In the genomic region with DNA sequence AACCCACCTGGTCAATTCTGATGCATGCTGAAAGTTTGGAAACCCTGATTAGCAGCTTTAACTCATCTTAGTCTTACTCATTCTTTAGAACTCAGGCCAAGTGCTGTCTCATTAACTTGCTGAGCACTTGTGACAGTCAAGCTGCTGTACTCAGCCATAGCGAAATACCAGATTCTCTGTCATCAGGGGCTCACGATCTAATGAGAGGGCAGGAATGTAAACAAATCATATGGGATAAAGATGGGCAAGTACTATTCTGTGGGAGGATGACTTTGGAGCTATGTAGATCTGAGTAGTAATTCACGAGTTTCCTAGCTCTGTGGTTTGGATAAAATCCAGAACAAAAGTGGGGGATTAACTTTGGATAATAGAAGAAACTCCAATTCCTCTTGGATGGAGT, we compare ENCODE assay signal across 18 cellular contexts.
A peak's percentile ranks its signal among the peaks of the same experiment; 100 is the strongest.
DNase-seq lines count a peak whose midpoint lies in the region; ATAC-seq and TF ChIP-seq lines count a peak whose summit lies in the region.
"Had no signal": no experiment of that assay in that cellular context is flagged by ENCODE, and none has a peak within 500 bp of the region (broad histone marks: within the 10 kb centered on the region; RNA-seq: fewer than 3 reads in every experiment).

No MANE protein-coding gene starts in this region.

- no peaks in the 10 kb centered on the region for H4K20me1 ChIP-seq in fibroblast of lung (ENCODE audit: control insufficient read depth, extremely low read depth, insufficient read depth, low read length)

- H3K4me3 ChIP-seq in fibroblast of lung (replicated peaks in 1 of 4; ENCODE audit: control extremely low read depth in 1 of 4, insufficient read depth in 1 of 4, low read depth in 3 of 4, low read length in 4 of 4): no peak overlapping the region
- H3K4me3 ChIP-seq in retinal pigment epithelial cell (ENCODE audit: low read length): no peak overlapping the region
- H3K4me3 ChIP-seq: dorsolateral prefrontal cortex, gastrocnemius medialis had no signal

- no peak overlapping the region for H2AFZ ChIP-seq in fibroblast of lung (ENCODE audit: low read length)

- peak; percentile 63 for DNase-seq in EL
- DNase-seq in NCI-H1048 (lab: John Stamatoyannopoulos, UW): peak; percentile 5
- DNase-seq in fibroblast of lung (ENCODE audit: low read depth in 2 of 2): peak; percentile 53 to 58
- DNase-seq in retinal pigment epithelial cell (ENCODE audit: low read depth): peak; percentile 95
- no peak for DNase-seq in NCI-H2196 treated with DMSO at 0.1 percent for 48 hours (lab: John Stamatoyannopoulos, UW; ENCODE audit: unreplicated experiment)
- no peak for DNase-seq in NCI-H1417 (lab: John Stamatoyannopoulos, UW)
- DNase-seq: activated CD4-positive, alpha-beta T cell treated with anti-CD3 and anti-CD28 coated beads, Interleukin-2, amount 10 ng/mL, durations not matched to agents 7 days and 5 days; CD4-positive, CD25-positive, alpha-beta regulatory T cell; dorsolateral prefrontal cortex; gastrocnemius medialis; NCI-H1436 treated with DMSO at 0.1 percent for 48 hours; NCI-H526 treated with DMSO at 0.1 percent for 48 hours; RPMI8226; stimulated activated CD4-positive, alpha-beta T cell treated with anti-CD3 and anti-CD28 coated beads, Interleukin-4, amount 100 ng/mL, for 4 hours; stimulated activated naive B cell treated with anti-CD40 and anti-IgM and Interleukin-4, amounts not matched to agents 10 μg/mL and 1 μg/mL and 100 μg/mL, for 72 hours; T-helper 2 cell had no signal

- H3K79me2 ChIP-seq in fibroblast of lung (ENCODE audit: control insufficient read depth, insufficient read depth, low read length): no peaks in the 10 kb centered on the region

- ATAC-seq in GM18907 (IDR thresholded peaks at IDR 0.05; ENCODE audit: unreplicated experiment): no peak
- ATAC-seq in GM21737 (IDR thresholded peaks at IDR 0.05; ENCODE audit: unreplicated experiment): no peak
- ATAC-seq: gastrocnemius medialis; stimulated activated naive B cell treated with anti-CD40 and anti-IgM and Interleukin-4, amounts not matched to agents 10 μg/mL and 1 μg/mL and 100 μg/mL, for 72 hours had no signal

- H3K4me1 ChIP-seq in fibroblast of lung (ENCODE audit: control insufficient read depth, extremely low read depth, insufficient read depth, low read length): peaks cover 4% of the 10 kb centered on the region
- H3K4me1 ChIP-seq: gastrocnemius medialis had no signal

- peak overlapping the region; percentile 8 for H3K4me2 ChIP-seq in fibroblast of lung (ENCODE audit: extremely low read depth, insufficient read depth, low read length)

- H3K9ac ChIP-seq in fibroblast of lung (ENCODE audit: insufficient read depth, low read length): no peak overlapping the region

- H3K36me3 ChIP-seq in fibroblast of lung (ENCODE audit: control insufficient read depth, insufficient read depth, low read length): no peaks in the 10 kb centered on the region
- H3K36me3 ChIP-seq: gastrocnemius medialis had no signal

- no peaks in the 10 kb centered on the region for H3K27me3 ChIP-seq in fibroblast of lung (ENCODE audit: control insufficient read depth, insufficient read depth, low read length)
- H3K27me3 ChIP-seq: gastrocnemius medialis had no signal

- no peak overlapping the region for H3K27ac ChIP-seq in fibroblast of lung (ENCODE audit: insufficient read depth, low read length)
- H3K27ac ChIP-seq: dorsolateral prefrontal cortex, gastrocnemius medialis had no signal

- H3K9me3 ChIP-seq in fibroblast of lung (ENCODE audit: control insufficient read depth, insufficient read depth, low read depth, low read length): no peaks in the 10 kb centered on the region
- H3K9me3 ChIP-seq: gastrocnemius medialis had no signal

- TF ChIP-seq CTCF in fibroblast of lung (conservative IDR thresholded peaks at IDR 0.05 in 1 of 2, IDR thresholded peaks at IDR 0.05 in 1 of 2; ENCODE audit: low read depth in 1 of 2, low read length in 2 of 2): no peak
- TF ChIP-seq CTCF in retinal pigment epithelial cell (conservative IDR thresholded peaks at IDR 0.05; ENCODE audit: low read depth, low read length): no peak

Comparison
In these comparisons a context has a peak if more than half of its experiments do, and no peak if none do; other contexts are left out.
1. DNase-seq: peak in EL (single experiment), NCI-H1048 (single experiment), fibroblast of lung (2 of 2) and retinal pigment epithelial cell (single experiment); none in NCI-H2196 treated with DMSO at 0.1 percent for 48 hours (single experiment) and NCI-H1417 (0 of 3).